In genomic region chr2:31419386-31419785, GRCh38 we compare ENCODE assay signal across 27 cellular contexts. TPM values are rescaled to one million over a fixed set of nuclear protein-coding genes. Genes with fewer than 3 reads are reported as not detected.
"Had no signal": no experiment of that assay in that cellular context is flagged by ENCODE, and none has a peak within 500 bp of the region (broad histone marks: within the 10 kb centered on the region; RNA-seq: fewer than 3 reads in every experiment).

No MANE protein-coding gene starts in this region.

- H3K4me1 ChIP-seq: neural progenitor cell, parathyroid adenoma, psoas muscle, spleen, testis, tibial artery, upper lobe of right lung, vagina had no signal

- DNase-seq: natural killer cell; occipital lobe; ovary; psoas muscle; right cardiac atrium; spleen; stimulated activated CD4-positive, alpha-beta T cell treated with anti-CD3 and anti-CD28 coated beads, Interleukin-12 subunit alpha, Interleukin-12 subunit beta, amount 100 ng/mL, for 4 hours; stimulated activated CD4-positive, alpha-beta T cell treated with anti-CD3 and anti-CD28 coated beads, Interleukin-1b, Interleukin-23, amount 100 ng/mL, for 48 hours; stimulated activated CD4-positive, alpha-beta T cell treated with anti-CD3 and anti-CD28 coated beads, Interleukin-4, amount 100 ng/mL, for 1 hour; stimulated activated CD4-positive, alpha-beta T cell treated with anti-CD3 and anti-CD28 coated beads, Interleukin-4, amount 100 ng/mL, for 4 hours; stimulated activated CD8-positive, alpha-beta memory T cell treated with anti-CD3 and anti-CD28 coated beads, Interleukin-4, amount 100 ng/mL, for 48 hours; stimulated activated naive CD4-positive, alpha-beta T cell; stimulated activated naive CD8-positive, alpha-beta T cell treated with anti-CD3 and anti-CD28 coated beads, Interleukin-15, amount 100 ng/mL, for 72 hours; stimulated activated naive CD8-positive, alpha-beta T cell treated with anti-CD3 and anti-CD28 coated beads, Interleukin-15, Interleukin-2, amounts not matched to agents 100 U/mL and 50 U/mL, for 24 hours; substantia nigra; testis; tibial artery; transverse colon; upper lobe of right lung had no signal

- H3K36me3 ChIP-seq: neural progenitor cell, ovary, spleen, suprapubic skin, tibial artery, transverse colon, upper lobe of right lung, vagina had no signal

- ATAC-seq: natural killer cell; psoas muscle; right cardiac atrium; sciatic nerve; stimulated activated memory B cell treated with anti-CD40 and anti-IgM and Interleukin-4, amounts not matched to agents 10 μg/mL and 1 μg/mL and 100 μg/mL, for 72 hours; stimulated activated naive CD8-positive, alpha-beta T cell treated with anti-CD3 and anti-CD28 coated beads, Interleukin-15, amount 100 ng/mL, for 72 hours; stimulated activated naive CD8-positive, alpha-beta T cell treated with anti-CD3 and anti-CD28 coated beads, Interleukin-15, Interleukin-2, amounts not matched to agents 100 U/mL and 50 U/mL, for 24 hours; upper lobe of right lung had no signal

- H3K27me3 ChIP-seq: neural progenitor cell, ovary, spleen, suprapubic skin, testis, tibial artery, transverse colon, upper lobe of right lung, vagina had no signal

- H2AFZ ChIP-seq: neural progenitor cell, parathyroid adenoma had no signal

- H3K9ac ChIP-seq: neural progenitor cell, parathyroid adenoma had no signal

- H3K79me2 ChIP-seq: parathyroid adenoma had no signal

- H3K4me2 ChIP-seq: neural progenitor cell, smooth muscle cell had no signal

- H3K9me3 ChIP-seq: ovary, testis, vagina had no signal

- H3K4me3 ChIP-seq: neural progenitor cell, ovary, psoas muscle, skin epidermis, smooth muscle cell, spleen, suprapubic skin, testis, tibial artery, transverse colon, upper lobe of right lung, vagina had no signal

- H3K27ac ChIP-seq: neural progenitor cell, ovary, parathyroid adenoma, psoas muscle, skin epidermis, spleen, suprapubic skin, testis, tibial artery, transverse colon, upper lobe of right lung, vagina had no signal

RNA-seq across cellular contexts. Expression of gene XDH, which starts 4.8 kb away (rescaled TPM):
- total RNA-seq: natural killer cell, occipital lobe, spleen had no signal
- polyA plus RNA-seq: ovary, right cardiac atrium had no signal
